2 cellular contexts compared by ENCODE assay signal in the genomic region with DNA sequence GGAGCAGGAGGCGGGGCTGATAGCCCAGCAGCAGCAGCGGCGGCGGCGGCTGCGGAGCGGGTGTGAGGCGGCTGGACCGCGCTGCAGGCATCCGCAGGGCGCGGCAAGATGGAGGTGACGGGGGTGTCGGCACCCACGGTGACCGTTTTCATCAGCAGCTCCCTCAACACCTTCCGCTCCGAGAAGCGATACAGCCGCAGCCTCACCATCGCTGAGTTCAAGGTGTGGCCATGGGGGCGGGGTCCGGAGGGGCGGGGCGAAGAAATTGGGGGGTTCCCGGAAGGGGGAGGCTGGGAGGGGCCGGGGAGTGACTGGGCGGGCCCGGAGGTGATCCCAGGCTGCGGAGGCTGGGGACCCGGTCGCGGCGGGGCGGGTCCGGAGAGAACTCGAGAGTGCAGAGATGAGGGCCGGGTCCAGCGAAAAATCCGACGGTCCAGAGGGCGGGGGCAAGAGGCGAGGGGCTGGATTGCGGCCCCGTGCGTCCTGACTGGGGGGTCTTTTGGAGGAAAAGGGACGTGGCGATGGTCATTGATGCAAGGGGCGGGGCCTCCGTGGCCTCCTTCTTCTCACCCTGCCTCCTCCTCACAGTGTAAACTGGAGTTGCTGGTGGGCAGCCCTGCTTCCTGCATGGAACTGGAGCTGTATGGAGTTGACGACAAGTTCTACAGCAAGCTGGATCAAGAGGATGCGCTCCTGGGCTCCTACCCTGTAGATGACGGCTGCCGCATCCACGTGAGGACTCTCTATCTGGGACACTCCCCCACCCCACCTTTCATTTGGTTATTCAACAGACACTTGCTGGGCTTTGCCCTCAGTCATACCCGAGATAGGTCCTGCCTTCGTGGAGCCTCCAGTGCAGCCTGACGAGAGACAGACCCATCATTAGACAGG.
TF ChIP-seq lines count a peak whose summit lies in the region.

A gene with protein sequence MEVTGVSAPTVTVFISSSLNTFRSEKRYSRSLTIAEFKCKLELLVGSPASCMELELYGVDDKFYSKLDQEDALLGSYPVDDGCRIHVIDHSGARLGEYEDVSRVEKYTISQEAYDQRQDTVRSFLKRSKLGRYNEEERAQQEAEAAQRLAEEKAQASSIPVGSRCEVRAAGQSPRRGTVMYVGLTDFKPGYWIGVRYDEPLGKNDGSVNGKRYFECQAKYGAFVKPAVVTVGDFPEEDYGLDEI (plus strand): TSS at position 16 of the 891 bp plus-strand sequence. CDS start 93 bp downstream, at position 109.

TF ChIP-seq in GM23338, 12 proteins besides CTCF, POLR2A, EP300 and RAD21:
- TF ChIP-seq ZNF114 (CRISPR knock-in tag; IDR thresholded peaks at IDR 0.05), result no peak
- TF ChIP-seq, protein P1, sequence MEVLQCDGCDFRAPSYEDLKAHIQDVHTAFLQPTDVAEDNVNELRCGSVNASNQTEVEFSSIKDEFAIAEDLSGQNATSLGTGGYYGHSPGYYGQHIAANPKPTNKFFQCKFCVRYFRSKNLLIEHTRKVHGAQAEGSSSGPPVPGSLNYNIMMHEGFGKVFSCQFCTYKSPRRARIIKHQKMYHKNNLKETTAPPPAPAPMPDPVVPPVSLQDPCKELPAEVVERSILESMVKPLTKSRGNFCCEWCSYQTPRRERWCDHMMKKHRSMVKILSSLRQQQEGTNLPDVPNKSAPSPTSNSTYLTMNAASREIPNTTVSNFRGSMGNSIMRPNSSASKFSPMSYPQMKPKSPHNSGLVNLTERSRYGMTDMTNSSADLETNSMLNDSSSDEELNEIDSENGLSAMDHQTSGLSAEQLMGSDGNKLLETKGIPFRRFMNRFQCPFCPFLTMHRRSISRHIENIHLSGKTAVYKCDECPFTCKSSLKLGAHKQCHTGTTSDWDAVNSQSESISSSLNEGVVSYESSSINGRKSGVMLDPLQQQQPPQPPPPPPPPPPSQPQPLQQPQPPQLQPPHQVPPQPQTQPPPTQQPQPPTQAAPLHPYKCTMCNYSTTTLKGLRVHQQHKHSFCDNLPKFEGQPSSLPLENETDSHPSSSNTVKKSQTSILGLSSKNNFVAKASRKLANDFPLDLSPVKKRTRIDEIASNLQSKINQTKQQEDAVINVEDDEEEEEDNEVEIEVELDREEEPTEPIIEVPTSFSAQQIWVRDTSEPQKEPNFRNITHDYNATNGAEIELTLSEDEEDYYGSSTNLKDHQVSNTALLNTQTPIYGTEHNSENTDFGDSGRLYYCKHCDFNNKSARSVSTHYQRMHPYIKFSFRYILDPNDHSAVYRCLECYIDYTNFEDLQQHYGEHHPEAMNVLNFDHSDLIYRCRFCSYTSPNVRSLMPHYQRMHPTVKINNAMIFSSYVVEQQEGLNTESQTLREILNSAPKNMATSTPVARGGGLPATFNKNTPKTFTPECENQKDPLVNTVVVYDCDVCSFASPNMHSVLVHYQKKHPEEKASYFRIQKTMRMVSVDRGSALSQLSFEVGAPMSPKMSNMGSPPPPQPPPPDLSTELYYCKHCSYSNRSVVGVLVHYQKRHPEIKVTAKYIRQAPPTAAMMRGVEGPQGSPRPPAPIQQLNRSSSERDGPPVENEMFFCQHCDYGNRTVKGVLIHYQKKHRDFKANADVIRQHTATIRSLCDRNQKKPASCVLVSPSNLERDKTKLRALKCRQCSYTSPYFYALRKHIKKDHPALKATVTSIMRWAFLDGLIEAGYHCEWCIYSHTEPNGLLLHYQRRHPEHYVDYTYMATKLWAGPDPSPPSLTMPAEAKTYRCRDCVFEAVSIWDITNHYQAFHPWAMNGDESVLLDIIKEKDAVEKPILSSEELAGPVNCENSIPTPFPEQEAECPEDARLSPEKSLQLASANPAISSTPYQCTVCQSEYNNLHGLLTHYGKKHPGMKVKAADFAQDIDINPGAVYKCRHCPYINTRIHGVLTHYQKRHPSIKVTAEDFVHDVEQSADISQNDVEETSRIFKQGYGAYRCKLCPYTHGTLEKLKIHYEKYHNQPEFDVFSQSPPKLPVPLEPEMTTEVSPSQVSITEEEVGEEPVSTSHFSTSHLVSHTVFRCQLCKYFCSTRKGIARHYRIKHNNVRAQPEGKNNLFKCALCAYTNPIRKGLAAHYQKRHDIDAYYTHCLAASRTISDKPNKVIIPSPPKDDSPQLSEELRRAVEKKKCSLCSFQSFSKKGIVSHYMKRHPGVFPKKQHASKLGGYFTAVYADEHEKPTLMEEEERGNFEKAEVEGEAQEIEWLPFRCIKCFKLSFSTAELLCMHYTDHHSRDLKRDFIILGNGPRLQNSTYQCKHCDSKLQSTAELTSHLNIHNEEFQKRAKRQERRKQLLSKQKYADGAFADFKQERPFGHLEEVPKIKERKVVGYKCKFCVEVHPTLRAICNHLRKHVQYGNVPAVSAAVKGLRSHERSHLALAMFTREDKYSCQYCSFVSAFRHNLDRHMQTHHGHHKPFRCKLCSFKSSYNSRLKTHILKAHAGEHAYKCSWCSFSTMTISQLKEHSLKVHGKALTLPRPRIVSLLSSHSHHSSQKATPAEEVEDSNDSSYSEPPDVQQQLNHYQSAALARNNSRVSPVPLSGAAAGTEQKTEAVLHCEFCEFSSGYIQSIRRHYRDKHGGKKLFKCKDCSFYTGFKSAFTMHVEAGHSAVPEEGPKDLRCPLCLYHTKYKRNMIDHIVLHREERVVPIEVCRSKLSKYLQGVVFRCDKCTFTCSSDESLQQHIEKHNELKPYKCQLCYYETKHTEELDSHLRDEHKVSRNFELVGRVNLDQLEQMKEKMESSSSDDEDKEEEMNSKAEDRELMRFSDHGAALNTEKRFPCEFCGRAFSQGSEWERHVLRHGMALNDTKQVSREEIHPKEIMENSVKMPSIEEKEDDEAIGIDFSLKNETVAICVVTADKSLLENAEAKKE (CRISPR knock-in tag; IDR thresholded peaks at IDR 0.05), result no peak
- no peak for TF ChIP-seq ZNF331 (CRISPR knock-in tag; IDR thresholded peaks at IDR 0.05; ENCODE audit: low read depth)
- peak; percentile 77 for TF ChIP-seq POLR2AphosphoS5 (IDR thresholded peaks at IDR 0.05; ENCODE audit: low read depth)
- 0 out of 2 replicates have a peak, but pooled peaks have one; percentile 7 for TF ChIP-seq CREB1 (CRISPR knock-in tag; IDR thresholded peaks at IDR 0.05; ENCODE audit: low read depth)
TF ChIP-seq in GM23338: peak in this region for 2.

TF ChIP-seq in endothelial cell of umbilical vein, 7 proteins besides CTCF, POLR2A, EP300 and RAD21:
- TF ChIP-seq MYC (IDR thresholded peaks at IDR 0.05; ENCODE audit: low read depth, low read length) (peak; percentile 29), EZH2 (IDR thresholded peaks at IDR 0.05; ENCODE audit: borderline replicate concordance, low read depth, low read length, severe bottlenecking) (no peak)
